In the genomic region with DNA sequence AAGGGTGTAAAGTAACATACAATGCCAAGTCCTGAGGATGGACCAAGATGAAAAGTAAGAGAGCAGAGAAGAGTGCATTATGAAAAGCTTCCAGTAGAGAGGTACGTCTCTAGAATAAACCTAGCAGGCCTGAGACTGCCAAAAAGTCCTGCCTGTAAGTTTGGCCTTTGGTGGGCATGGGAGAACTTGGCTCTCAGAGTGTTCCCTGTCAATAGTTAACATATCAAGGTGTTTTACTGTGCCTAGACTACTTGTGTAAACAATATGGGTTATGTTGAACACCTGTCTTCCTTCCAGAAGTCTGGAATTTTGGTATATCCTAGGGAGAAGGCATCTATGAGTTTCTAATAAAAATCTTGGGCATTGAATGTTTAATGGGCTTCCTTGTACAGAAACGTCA, we compare ENCODE assay signal across 25 cellular contexts.
"Had no signal": no experiment of that assay in that cellular context is flagged by ENCODE, and none has a peak within 500 bp of the region (broad histone marks: within the 10 kb centered on the region; RNA-seq: fewer than 3 reads in every experiment).

No MANE protein-coding gene starts in this region.

- H3K9me3 ChIP-seq: colonic mucosa, esophagus squamous epithelium, gastrocnemius medialis, heart right ventricle, left lung, lower lobe of right lung had no signal

- H3K4me1 ChIP-seq: colonic mucosa, esophagus squamous epithelium, heart right ventricle, left lung, lower lobe of right lung had no signal

- H3K36me3 ChIP-seq: colonic mucosa, esophagus squamous epithelium, gastrocnemius medialis, heart right ventricle, left lung, lower lobe of right lung had no signal

- H3K27me3 ChIP-seq: colonic mucosa, esophagus squamous epithelium, gastrocnemius medialis, heart right ventricle, left lung had no signal

- FAIRE-seq: endometrium, islet of Langerhans, kidney had no signal

- H3K27ac ChIP-seq: colonic mucosa, epithelial cell of prostate, esophagus squamous epithelium, gastrocnemius medialis, heart right ventricle, left lung, lower lobe of right lung had no signal

- ATAC-seq: effector memory CD8-positive, alpha-beta T cell; esophagus mucosa; gastrocnemius medialis; heart right ventricle; left lung; left ventricle myocardium superior; lower lobe of right lung; naive thymus-derived CD4-positive, alpha-beta T cell had no signal

- DNase-seq: colonic mucosa; cortex of kidney; effector CD8-positive, alpha-beta T cell; effector memory CD8-positive, alpha-beta T cell; endodermal cell; erythroblast; esophagus squamous epithelium; foreskin fibroblast; foreskin melanocyte; gastrocnemius medialis; glutamatergic neuron; head of caudate nucleus; heart right ventricle; hippocampal formation; kidney; kidney glomerular epithelial cell; left lung; left ventricle myocardium superior; lower lobe of right lung; mesenchymal stem cell; naive thymus-derived CD4-positive, alpha-beta T cell had no signal

- H3K4me3 ChIP-seq: colonic mucosa, esophagus squamous epithelium, gastrocnemius medialis, heart right ventricle, left lung, lower lobe of right lung had no signal
